11 cellular contexts compared by ENCODE assay signal in the genomic region with DNA sequence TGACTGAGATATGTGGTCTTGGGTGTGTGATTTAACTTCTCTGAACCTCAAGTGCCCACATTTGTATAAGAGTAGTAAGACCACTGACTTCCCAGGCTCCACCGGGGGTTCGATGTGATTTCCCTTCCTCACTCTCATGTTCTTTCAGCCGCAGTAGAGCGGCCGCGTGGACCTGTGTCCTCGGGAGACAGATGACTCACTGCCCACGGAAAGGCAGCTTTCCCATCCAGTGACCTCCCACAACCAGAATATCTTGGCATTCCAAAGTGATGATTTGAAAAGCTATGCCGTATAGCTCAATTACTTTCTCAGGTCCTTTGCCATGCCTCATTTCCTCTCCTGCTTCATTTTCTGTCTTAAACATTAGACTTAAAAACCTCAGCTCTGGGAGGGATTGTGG.
DNase-seq lines count a peak whose midpoint lies in the region; ATAC-seq lines count a peak whose summit lies in the region.
"Had no signal": no experiment of that assay in that cellular context is flagged by ENCODE, and none has a peak within 500 bp of the region (broad histone marks: within the 10 kb centered on the region; RNA-seq: fewer than 3 reads in every experiment).

No MANE protein-coding gene starts in this region.

- ATAC-seq in Right ventricle myocardium inferior (no peak), left cardiac atrium (no peak), aorta (ENCODE audit: low FRiP score) (no peak), HG02588 (IDR thresholded peaks at IDR 0.05; ENCODE audit: unreplicated experiment) (no peak)
- ATAC-seq: naive thymus-derived CD4-positive, alpha-beta T cell had no signal

- H3K4me1 ChIP-seq in aorta (ENCODE audit: control insufficient read depth in 1 of 2, insufficient read depth in 2 of 2, low read length in 2 of 2) = no peaks in the 10 kb centered on the region

- H3K4me3 ChIP-seq in aorta (ENCODE audit: low read length in 2 of 2) = no peak overlapping the region

- no peak overlapping the region for H3K27ac ChIP-seq in aorta (ENCODE audit: low read depth in 1 of 2, low read length in 2 of 2)

- H3K27me3 ChIP-seq in aorta (ENCODE audit: control insufficient read depth in 1 of 2, insufficient read depth in 2 of 2, low read length in 1 of 2) = no peaks in the 10 kb centered on the region

- 39 to 44% methylated on average over 9 of the region's 9 CpGs for WGBS in aorta, 2 donors

- no peaks in the 10 kb centered on the region for H3K36me3 ChIP-seq in aorta (ENCODE audit: control insufficient read depth in 1 of 2, insufficient read depth in 2 of 2, low read length in 1 of 2)

- no peaks in the 10 kb centered on the region for H3K9me3 ChIP-seq in aorta (ENCODE audit: control insufficient read depth, low read length)

- peak; percentile 50 for DNase-seq in Right ventricle myocardium inferior (ENCODE audit: missing footprints)
- DNase-seq in left cardiac atrium = no peak
- DNase-seq in amniotic stem cell (lab: John Stamatoyannopoulos, UW) = peak; percentile 18
- DNase-seq in hepatic stellate cell (ENCODE audit: low spot score) = peak; percentile 96
- DNase-seq in aorta = peak; percentile 46 to 54
- DNase-seq in NCI-H1436 treated with DMSO at 0.1 percent for 48 hours (lab: John Stamatoyannopoulos, UW) = no peak
- no peak for DNase-seq in DMS114 treated with DMSO at 0.1 percent for 48 hours (lab: John Stamatoyannopoulos, UW; ENCODE audit: unreplicated experiment)
- DNase-seq: activated CD8-positive, alpha-beta memory T cell treated with anti-CD3 and anti-CD28 coated beads, Interleukin-2, amount 50 U/mL, for 48 hours; naive thymus-derived CD4-positive, alpha-beta T cell; NCI-H345 had no signal

- intact Hi-C loops in Right ventricle myocardium inferior (cut with DNase I) (no loop called here), left cardiac atrium (cut with DNase I) (no loop called here), aorta (cut with DNase I) (no loop called here)

Comparison
In these comparisons a context has a peak if more than half of its experiments do, and no peak if none do; other contexts are left out.
1. DNase-seq: peak in Right ventricle myocardium inferior (single experiment), amniotic stem cell (single experiment), hepatic stellate cell (single experiment) and aorta (2 of 2); none in left cardiac atrium (single experiment), NCI-H1436 treated with DMSO at 0.1 percent for 48 hours (single experiment) and DMS114 treated with DMSO at 0.1 percent for 48 hours (single experiment).